Comparison of ENCODE assay signal across 30 cellular contexts in the genomic region with DNA sequence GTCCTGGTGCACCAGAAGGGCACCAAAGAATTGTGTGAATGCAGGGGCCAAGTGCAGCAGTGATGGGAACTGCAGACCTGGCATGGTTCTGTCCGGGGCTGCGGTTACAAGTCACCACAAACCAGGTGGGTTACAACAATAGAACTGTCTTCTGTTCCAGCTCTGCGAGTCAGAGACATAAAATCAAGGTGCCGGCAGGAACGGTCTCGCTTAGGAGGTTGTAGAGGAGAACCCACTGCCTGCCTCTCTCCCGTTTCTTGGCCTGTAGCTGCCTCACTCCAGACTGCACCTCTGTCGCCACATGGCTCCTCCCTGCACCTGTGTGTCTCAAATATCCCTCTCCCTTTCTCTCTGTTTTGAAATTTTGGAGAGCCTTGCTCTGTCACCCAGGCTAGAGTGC.
"Had no signal": no experiment of that assay in that cellular context is flagged by ENCODE, and none has a peak within 500 bp of the region (broad histone marks: within the 10 kb centered on the region; RNA-seq: fewer than 3 reads in every experiment).

No MANE protein-coding gene starts in this region.

- H3K4me3 Mint-ChIP-seq: activated CD4-positive, alpha-beta memory T cell treated with anti-CD3 and anti-CD28 coated beads for 36 hours; activated CD4-positive, alpha-beta T cell treated with anti-CD3 and anti-CD28 coated beads, Interleukin-2, amount 10 ng/mL, durations not matched to agents 7 days and 5 days; activated naive CD4-positive, alpha-beta T cell treated with anti-CD3 and anti-CD28 coated beads for 36 hours; activated naive CD8-positive, alpha-beta T cell; activated T-helper 17 cell treated with anti-CD3 and anti-CD28 coated beads, Interleukin-2, amount 50 U/mL, for 72 hours; brain; T-cell had no signal

- DNase-seq: activated CD4-positive, alpha-beta memory T cell treated with anti-CD3 and anti-CD28 coated beads for 36 hours; activated CD4-positive, alpha-beta T cell treated with anti-CD3 and anti-CD28 coated beads, Interleukin-2, amount 10 ng/mL, durations not matched to agents 7 days and 5 days; activated CD4-positive, CD25-positive, alpha-beta regulatory T cell; activated gamma-delta T cell; activated naive CD4-positive, alpha-beta T cell treated with anti-CD3 and anti-CD28 coated beads for 36 hours; activated T-cell treated with anti-CD3 and anti-CD28 coated beads for 4 hours; activated T-cell treated with anti-CD3 and anti-CD28 coated beads, Interleukin-2, amount 50 U/mL, for 48 hours; amygdala; Karpas-422; NCI-H1105 treated with DMSO at 0.1 percent for 48 hours; NCI-H1436 treated with DMSO at 0.1 percent for 48 hours; NCI-H187; NCI-H2081; NCI-H2171; NCI-H226; NCI-H510A; NCI-H526 treated with DMSO at 0.1 percent for 48 hours; NCI-H82; NK-92 treated with Interleukin-12 subunit alpha and Interleukin-12 subunit beta, amount 100 ng/mL, for 24 hours; PC-3; T-cell; T-helper 2 cell; T1000 had no signal

- H3K27me3 Mint-ChIP-seq: activated CD4-positive, alpha-beta memory T cell treated with anti-CD3 and anti-CD28 coated beads for 36 hours; activated CD4-positive, alpha-beta T cell treated with anti-CD3 and anti-CD28 coated beads, Interleukin-2, amount 10 ng/mL, durations not matched to agents 7 days and 5 days; activated naive CD8-positive, alpha-beta T cell; activated T-helper 17 cell treated with anti-CD3 and anti-CD28 coated beads, Interleukin-2, amount 50 U/mL, for 72 hours; brain; T-cell had no signal

- H3K9me3 Mint-ChIP-seq: activated CD4-positive, alpha-beta memory T cell treated with anti-CD3 and anti-CD28 coated beads for 36 hours; activated naive CD4-positive, alpha-beta T cell treated with anti-CD3 and anti-CD28 coated beads for 36 hours; activated T-helper 17 cell treated with anti-CD3 and anti-CD28 coated beads, Interleukin-2, amount 50 U/mL, for 72 hours; T-cell had no signal

- H3K27ac Mint-ChIP-seq: activated CD4-positive, alpha-beta memory T cell treated with anti-CD3 and anti-CD28 coated beads for 36 hours; activated CD4-positive, alpha-beta T cell treated with anti-CD3 and anti-CD28 coated beads, Interleukin-2, amount 10 ng/mL, durations not matched to agents 7 days and 5 days; activated naive CD4-positive, alpha-beta T cell treated with anti-CD3 and anti-CD28 coated beads for 36 hours; activated naive CD8-positive, alpha-beta T cell; activated T-helper 17 cell treated with anti-CD3 and anti-CD28 coated beads, Interleukin-2, amount 50 U/mL, for 72 hours; T-cell had no signal

- FAIRE-seq: astrocyte, K562, RCC 7860, TTC549 had no signal

- ATAC-seq: activated T-helper 17 cell treated with anti-CD3 and anti-CD28 coated beads, Interleukin-2, amount 50 U/mL, for 72 hours; K562; PC-3; T-cell had no signal

- H3K4me1 Mint-ChIP-seq: activated CD4-positive, alpha-beta T cell treated with anti-CD3 and anti-CD28 coated beads, Interleukin-2, amount 10 ng/mL, durations not matched to agents 7 days and 5 days; activated T-helper 17 cell treated with anti-CD3 and anti-CD28 coated beads, Interleukin-2, amount 50 U/mL, for 72 hours; brain; T-cell had no signal

- H3K36me3 Mint-ChIP-seq: activated CD4-positive, alpha-beta memory T cell treated with anti-CD3 and anti-CD28 coated beads for 36 hours; activated naive CD8-positive, alpha-beta T cell; T-cell had no signal
